7 cellular contexts compared by ENCODE assay signal in the genomic region with DNA sequence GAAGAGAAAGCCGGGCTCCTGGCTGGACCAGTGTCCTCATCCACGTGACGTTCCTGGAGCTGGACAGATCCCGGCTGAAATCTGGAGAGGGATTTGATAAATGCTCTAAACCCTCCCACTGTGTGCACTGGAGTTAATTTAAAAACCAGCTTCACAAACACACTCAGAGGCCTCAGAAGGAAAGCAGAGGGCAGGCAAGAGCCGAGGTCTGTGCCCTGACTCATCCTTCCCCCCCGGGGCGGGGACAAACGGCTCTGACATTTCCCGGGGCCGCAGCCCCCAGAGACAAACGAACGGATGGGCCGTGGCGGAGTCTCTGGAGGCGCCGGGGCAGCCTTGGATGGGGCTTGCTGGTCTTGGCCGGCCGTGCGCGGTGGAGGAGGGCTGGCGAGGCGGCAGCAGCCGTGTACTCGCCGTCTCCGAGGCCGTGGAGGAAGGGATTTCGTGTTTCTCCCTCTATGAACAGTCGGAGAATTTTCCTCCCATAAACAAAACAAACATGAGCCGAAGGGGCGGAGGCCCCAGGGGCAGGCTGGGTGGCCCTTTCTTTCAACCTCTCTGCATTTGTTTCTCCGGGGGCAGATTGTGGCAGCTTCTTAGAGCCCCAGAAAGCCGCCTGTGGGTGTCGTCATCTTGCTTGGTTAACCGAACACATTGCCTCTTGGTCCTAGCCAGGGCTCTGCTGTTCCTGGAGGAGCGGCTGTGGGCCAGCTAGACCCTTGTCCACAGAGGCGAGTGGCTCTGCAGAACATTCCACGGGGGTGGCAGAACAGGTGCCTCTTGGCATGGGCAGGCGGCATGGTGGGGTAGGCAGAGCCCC.
DNase-seq lines count a peak whose midpoint lies in the region; ATAC-seq, FAIRE-seq and TF ChIP-seq lines count a peak whose summit lies in the region.

No MANE protein-coding gene starts in this region.

- peak overlapping the region; percentile 24 for H3K4me2 ChIP-seq in endothelial cell of umbilical vein (ENCODE audit: insufficient read depth, low read length)

- peak overlapping the region; percentile 28 for H2AFZ ChIP-seq in endothelial cell of umbilical vein (ENCODE audit: low read depth, low read length)

- no peak for FAIRE-seq in endothelial cell of umbilical vein (lab: Jason Lieb, UNC)

- no peaks in the 10 kb centered on the region for H4K20me1 ChIP-seq in endothelial cell of umbilical vein (replicated peaks; ENCODE audit: control insufficient read depth, extremely low read depth, insufficient read depth, low read length)

- H3K27ac ChIP-seq in HUES6 (ENCODE audit: low read depth, low read length) (peak overlapping the region; percentile 57; the same call in 1 of the 2 replicates), endothelial cell of umbilical vein (ENCODE audit: insufficient read depth, low read depth, low read length) (no peak overlapping the region)

- H3K4me1 ChIP-seq in HUES6 (ENCODE audit: control insufficient read depth, insufficient read depth, low read length), result peaks cover 30% of the 10 kb centered on the region
- H3K4me1 ChIP-seq in endothelial cell of umbilical vein (ENCODE audit: control insufficient read depth, extremely low read depth, insufficient read depth, low read length), result no peaks in the 10 kb centered on the region
- peaks cover 11% of the 10 kb centered on the region for H3K4me1 ChIP-seq in mononuclear cell (ENCODE audit: insufficient read depth, low read length)

- peak; percentile 6 to 11 for DNase-seq in activated CD4-positive, alpha-beta T cell treated with anti-CD3 and anti-CD28 coated beads, Interleukin-2, amount 50 U/mL, for 4 hours
- DNase-seq in endothelial cell of umbilical vein (ENCODE audit: low read depth, low spot score), result peak; percentile 4
- DNase-seq in stimulated activated CD8-positive, alpha-beta memory T cell treated with anti-CD3 and anti-CD28 coated beads, Interleukin-7, amount 100 ng/mL, for 24 hours (ENCODE audit: low read depth), result peak; percentile 23

- TF ChIP-seq CTCF in endothelial cell of umbilical vein (IDR thresholded peaks at IDR 0.05; ENCODE audit: extremely low read depth in 1 of 2, insufficient read depth in 1 of 2, low read depth in 1 of 2, low read length in 2 of 2), result no peak

- dilution Hi-C loops in endothelial cell of umbilical vein (cut with MboI; ENCODE audit: extremely low pct_ligation_motif_present, low sequenced_read_pairs), result no loop called here

- H3K9me3 ChIP-seq in HUES6 (ENCODE audit: control insufficient read depth, insufficient read depth, low read depth, low read length) (no peaks in the 10 kb centered on the region), endothelial cell of umbilical vein (replicated peaks; ENCODE audit: control insufficient read depth, insufficient read depth, low read length) (no peaks in the 10 kb centered on the region), mononuclear cell (ENCODE audit: low read depth, low read length) (no peaks in the 10 kb centered on the region)

- CTCF ChIA-PET in endothelial cell of umbilical vein (lab: Charles Lee), result interaction anchor here (0.5 to 1.3 kb wide), 3 partner anchors 413 to 1573 kb away, joined by 3 read pairs; no protein-coding TSS in a partner anchor

- H3K79me2 ChIP-seq in endothelial cell of umbilical vein (ENCODE audit: control insufficient read depth, insufficient read depth, low read length), result no peaks in the 10 kb centered on the region

- intact Hi-C loops in endothelial cell of umbilical vein (cut with micrococcal nuclease), result no loop called here

- H3K27me3 ChIP-seq in HUES6 (ENCODE audit: control insufficient read depth, insufficient read depth, low read length), result no peaks in the 10 kb centered on the region
- H3K27me3 ChIP-seq in endothelial cell of umbilical vein (ENCODE audit: control insufficient read depth in 2 of 2, insufficient read depth in 2 of 2, low read length in 2 of 2), result no peaks in the 10 kb centered on the region
- H3K27me3 ChIP-seq in mononuclear cell (ENCODE audit: insufficient read depth, low read length), result peaks cover 2% of the 10 kb centered on the region

- no peaks in the 10 kb centered on the region for H3K36me3 ChIP-seq in HUES6 (ENCODE audit: control insufficient read depth, insufficient read depth, low read length)
- H3K36me3 ChIP-seq in endothelial cell of umbilical vein (ENCODE audit: control insufficient read depth in 2 of 2, extremely low read depth in 1 of 2, insufficient read depth in 2 of 2, low read length in 2 of 2), result no peaks in the 10 kb centered on the region

- no TSS peak for BruUV-seq in endothelial cell of umbilical vein (replicated peaks; lab: Mats Ljungman, UMichigan)

- no peak for TF ChIP-seq POLR2A in endothelial cell of umbilical vein (IDR thresholded peaks at IDR 0.05; ENCODE audit: low read depth, low read length)

- H3K9ac ChIP-seq in HUES6 (ENCODE audit: low read length), result peak overlapping the region; percentile 64
- H3K9ac ChIP-seq in endothelial cell of umbilical vein (replicated peaks; ENCODE audit: extremely low read depth, insufficient read depth, low read length), result no peak overlapping the region

- peak overlapping the region; percentile 54 for H3K4me3 ChIP-seq in HUES6 (ENCODE audit: low read depth, low read length)
- no peak overlapping the region for H3K4me3 ChIP-seq in endothelial cell of umbilical vein (replicated peaks in 1 of 3; ENCODE audit: insufficient read depth in 1 of 3, low read depth in 1 of 3, low read length in 3 of 3)
- H3K4me3 ChIP-seq in mononuclear cell (ENCODE audit: low read length), result peak overlapping the region; percentile 12

- no peak for ATAC-seq in GM19035 (IDR thresholded peaks at IDR 0.05; ENCODE audit: unreplicated experiment)
- no peak for ATAC-seq in GM18498 (IDR thresholded peaks at IDR 0.05; ENCODE audit: unreplicated experiment)

- POLR2A ChIA-PET in endothelial cell of umbilical vein (lab: Charles Lee), result no interaction called here

- no peaks in the 10 kb centered on the region for H3K9me1 ChIP-seq in endothelial cell of umbilical vein (replicated peaks; ENCODE audit: control insufficient read depth, extremely low read depth, insufficient read depth, low read length)

TF ChIP-seq in endothelial cell of umbilical vein, 7 proteins besides CTCF, POLR2A, EP300 and RAD21:
- no peak for TF ChIP-seq MYC (IDR thresholded peaks at IDR 0.05; ENCODE audit: low read depth, low read length)
- no peak for TF ChIP-seq JUN (IDR thresholded peaks at IDR 0.05; ENCODE audit: borderline replicate concordance, insufficient read depth, insufficient read length, low read depth)
- TF ChIP-seq FOS (IDR thresholded peaks at IDR 0.05; ENCODE audit: borderline replicate concordance, insufficient read depth, low read length), result no peak
- no peak for TF ChIP-seq MAX (IDR thresholded peaks at IDR 0.05; ENCODE audit: insufficient read depth, insufficient read length)
- TF ChIP-seq POLR2AphosphoS5 (IDR thresholded peaks at IDR 0.05; ENCODE audit: insufficient read depth, low read depth, low read length), result no peak
- no peak for TF ChIP-seq GATA2 (IDR thresholded peaks at IDR 0.05; ENCODE audit: insufficient read depth, insufficient read length, low read depth, low read length)
- TF ChIP-seq EZH2 (IDR thresholded peaks at IDR 0.05; ENCODE audit: borderline replicate concordance, low read depth, low read length, severe bottlenecking), result no peak

Comparison
In these comparisons a context has a peak if more than half of its experiments do, and no peak if none do; other contexts are left out.
1. H3K4me3 ChIP-seq: peak in HUES6 (single experiment) and mononuclear cell (single experiment); none in endothelial cell of umbilical vein (0 of 3).
2. Peak in every context shown above with its lines, with median percentiles within 50 percentile points of each other: DNase-seq.